Comparison of ENCODE assay signal across 1 cellular context in the genomic region with DNA sequence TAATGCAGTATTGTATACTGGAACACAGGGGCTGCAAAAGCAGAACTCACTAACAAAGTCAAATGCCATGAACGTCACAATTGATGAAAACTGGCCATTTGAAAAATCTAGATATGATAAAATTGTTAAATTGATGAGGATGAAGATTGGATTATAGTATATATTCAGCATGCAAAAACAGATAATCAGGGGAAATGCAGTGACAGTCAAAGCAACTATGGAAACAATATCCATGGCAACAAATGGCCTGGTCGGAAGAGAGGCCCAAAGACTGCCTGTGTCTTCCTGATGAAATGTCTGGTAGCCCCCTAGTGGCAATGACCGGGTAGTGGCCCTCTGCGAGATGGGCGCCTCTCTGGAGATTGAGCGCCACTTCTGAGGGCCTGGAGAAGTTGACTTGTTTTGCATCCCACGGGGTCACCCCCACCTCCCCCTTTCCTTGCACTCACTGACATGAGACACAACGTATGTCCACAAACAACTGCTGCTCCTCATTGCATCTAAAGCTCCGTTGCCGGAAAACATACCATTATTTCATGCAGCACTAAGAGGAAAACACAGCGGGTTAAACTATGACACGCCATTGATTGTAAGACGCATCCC.
TF ChIP-seq lines count a peak whose summit lies in the region.

No MANE protein-coding gene starts in this region.

TF ChIP-seq in HepG2, 621 proteins besides CTCF, POLR2A, EP300 and RAD21:
- TF ChIP-seq GATAD2A (CRISPR knock-in tag; IDR thresholded peaks at IDR 0.05) (peak; percentile 50), EED (CRISPR knock-in tag; IDR thresholded peaks at IDR 0.05) (no peak), HNRNPL (IDR thresholded peaks at IDR 0.05; ENCODE audit: low read depth, low read length) (no peak), ELF3 (CRISPR knock-in tag; IDR thresholded peaks at IDR 0.05) (peak; percentile 26; the same call in 1 of the 2 replicates), FOSL1 (CRISPR knock-in tag; IDR thresholded peaks at IDR 0.05; ENCODE audit: borderline replicate concordance) (no peak), SAP130 (CRISPR knock-in tag; IDR thresholded peaks at IDR 0.05; ENCODE audit: low read depth) (peak; percentile 41; the same call in 1 of the 2 replicates), MIXL1 (CRISPR knock-in tag; IDR thresholded peaks at IDR 0.05) (0 out of 2 replicates have a peak, but pooled peaks have one; percentile 35), ZFX (CRISPR knock-in tag; IDR thresholded peaks at IDR 0.05; ENCODE audit: low read depth) (peak; percentile 55; the same call in 1 of the 2 replicates), ZBTB7B (CRISPR knock-in tag; IDR thresholded peaks at IDR 0.05) (no peak), ZNF547 (CRISPR knock-in tag; IDR thresholded peaks at IDR 0.05) (0 out of 2 replicates have a peak, but pooled peaks have one; percentile 26), PBX2 (CRISPR knock-in tag; IDR thresholded peaks at IDR 0.05) (no peak), ZNF660 (CRISPR knock-in tag; IDR thresholded peaks at IDR 0.05; ENCODE audit: borderline replicate concordance, low read depth) (no peak), ISL2 (CRISPR knock-in tag; IDR thresholded peaks at IDR 0.05) (no peak), ZNF563 (CRISPR knock-in tag; IDR thresholded peaks at IDR 0.05) (no peak), KAT8 (CRISPR knock-in tag; IDR thresholded peaks at IDR 0.05) (peak; percentile 42; the same call in 1 of the 2 replicates), XRCC5 (optimal IDR thresholded peaks at IDR 0.05; ENCODE audit: low read length) (peak; percentile 93), ZNF335 (CRISPR knock-in tag; IDR thresholded peaks at IDR 0.05) (0 out of 2 replicates have a peak, but pooled peaks have one; percentile 61), SMC3 (IDR thresholded peaks at IDR 0.05; ENCODE audit: low read length) (peak; percentile 66), ZFY (CRISPR knock-in tag; IDR thresholded peaks at IDR 0.05) (peak; percentile 48; the same call in 1 of the 2 replicates), ZNF205 (CRISPR knock-in tag; IDR thresholded peaks at IDR 0.05) (peak; percentile 42; the same call in 1 of the 2 replicates), ARID4A (CRISPR knock-in tag; IDR thresholded peaks at IDR 0.05; ENCODE audit: borderline replicate concordance) (no peak; the same call in 1 of the 2 replicates), RNF2 (conservative IDR thresholded peaks at IDR 0.05; ENCODE audit: low read depth) (peak; percentile 56; the same call in 1 of the 2 replicates), ELF1 (CRISPR knock-in tag; IDR thresholded peaks at IDR 0.05) (0 out of 2 replicates have a peak, but pooled peaks have one; percentile 33), ZNF501 (CRISPR knock-in tag; IDR thresholded peaks at IDR 0.05) (0 out of 2 replicates have a peak, but pooled peaks have one; percentile 17), JUN (CRISPR knock-in tag; IDR thresholded peaks at IDR 0.05) (no peak), PRPF4 (IDR thresholded peaks at IDR 0.05; ENCODE audit: low read depth, low read length, poor library complexity, severe bottlenecking) (no peak), FOSL2 (CRISPR knock-in tag; IDR thresholded peaks at IDR 0.05) (peak; percentile 36; the same call in 1 of the 2 replicates), THAP11 (CRISPR knock-in tag; IDR thresholded peaks at IDR 0.05) (peak; percentile 57), NFATC3 (CRISPR knock-in tag; IDR thresholded peaks at IDR 0.05) (no peak), CBX5 (CRISPR knock-in tag; IDR thresholded peaks at IDR 0.05; ENCODE audit: borderline replicate concordance) (0 out of 2 replicates have a peak, but pooled peaks have one; percentile 19), CEBPG (CRISPR knock-in tag; IDR thresholded peaks at IDR 0.05) (peak; percentile 42; the same call in 1 of the 2 replicates), HOXA7 (CRISPR knock-in tag; IDR thresholded peaks at IDR 0.05) (no peak), SNAPC2 (CRISPR knock-in tag; IDR thresholded peaks at IDR 0.05) (no peak), STAG1 (CRISPR knock-in tag; IDR thresholded peaks at IDR 0.05) (peak; percentile 70), SALL1 (CRISPR knock-in tag; IDR thresholded peaks at IDR 0.05) (peak; percentile 50; the same call in 1 of the 2 replicates), RFX3 (CRISPR knock-in tag; IDR thresholded peaks at IDR 0.05) (peak; percentile 76), HMGXB4 (CRISPR knock-in tag; IDR thresholded peaks at IDR 0.05; ENCODE audit: borderline replicate concordance in 1 of 2, low read depth in 1 of 2) (peak; percentile 29 to 76; a peak in 3 of 4 replicates), MYNN (CRISPR knock-in tag; IDR thresholded peaks at IDR 0.05; ENCODE audit: low read depth) (peak; percentile 93; the same call in 1 of the 2 replicates), RFX1 (IDR thresholded peaks at IDR 0.05) (peak; percentile 77), LRRFIP1 (CRISPR knock-in tag; conservative IDR thresholded peaks at IDR 0.05) (no peak), ZNF768 (CRISPR knock-in tag; IDR thresholded peaks at IDR 0.05) (no peak), ZNF703 (CRISPR knock-in tag; IDR thresholded peaks at IDR 0.05; ENCODE audit: borderline replicate concordance) (no peak), HDAC2 (CRISPR knock-in tag; IDR thresholded peaks at IDR 0.05) (peak; percentile 22; the same call in 1 of the 2 replicates), ZNF619 (CRISPR knock-in tag; IDR thresholded peaks at IDR 0.05) (no peak)
- TF ChIP-seq, protein P1, sequence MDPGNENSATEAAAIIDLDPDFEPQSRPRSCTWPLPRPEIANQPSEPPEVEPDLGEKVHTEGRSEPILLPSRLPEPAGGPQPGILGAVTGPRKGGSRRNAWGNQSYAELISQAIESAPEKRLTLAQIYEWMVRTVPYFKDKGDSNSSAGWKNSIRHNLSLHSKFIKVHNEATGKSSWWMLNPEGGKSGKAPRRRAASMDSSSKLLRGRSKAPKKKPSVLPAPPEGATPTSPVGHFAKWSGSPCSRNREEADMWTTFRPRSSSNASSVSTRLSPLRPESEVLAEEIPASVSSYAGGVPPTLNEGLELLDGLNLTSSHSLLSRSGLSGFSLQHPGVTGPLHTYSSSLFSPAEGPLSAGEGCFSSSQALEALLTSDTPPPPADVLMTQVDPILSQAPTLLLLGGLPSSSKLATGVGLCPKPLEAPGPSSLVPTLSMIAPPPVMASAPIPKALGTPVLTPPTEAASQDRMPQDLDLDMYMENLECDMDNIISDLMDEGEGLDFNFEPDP (CRISPR knock-in tag; conservative IDR thresholded peaks at IDR 0.05): 0 out of 2 replicates have a peak, but pooled peaks have one; percentile 61
- TF ChIP-seq, protein P2, sequence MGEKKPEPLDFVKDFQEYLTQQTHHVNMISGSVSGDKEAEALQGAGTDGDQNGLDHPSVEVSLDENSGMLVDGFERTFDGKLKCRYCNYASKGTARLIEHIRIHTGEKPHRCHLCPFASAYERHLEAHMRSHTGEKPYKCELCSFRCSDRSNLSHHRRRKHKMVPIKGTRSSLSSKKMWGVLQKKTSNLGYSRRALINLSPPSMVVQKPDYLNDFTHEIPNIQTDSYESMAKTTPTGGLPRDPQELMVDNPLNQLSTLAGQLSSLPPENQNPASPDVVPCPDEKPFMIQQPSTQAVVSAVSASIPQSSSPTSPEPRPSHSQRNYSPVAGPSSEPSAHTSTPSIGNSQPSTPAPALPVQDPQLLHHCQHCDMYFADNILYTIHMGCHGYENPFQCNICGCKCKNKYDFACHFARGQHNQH (CRISPR knock-in tag; IDR thresholded peaks at IDR 0.05): peak; percentile 85; the same call in 1 of the 2 replicates
